30 cellular contexts compared by ENCODE assay signal in genomic region chrX:83305381-83305780, GRCh38.
DNase-seq lines count a peak whose midpoint lies in the region; ATAC-seq, FAIRE-seq and TF ChIP-seq lines count a peak whose summit lies in the region.
"Had no signal": no experiment of that assay in that cellular context is flagged by ENCODE, and none has a peak within 500 bp of the region (broad histone marks: within the 10 kb centered on the region; RNA-seq: fewer than 3 reads in every experiment).

No MANE protein-coding gene starts in this region.

- FAIRE-seq in HepG2 (lab: Jason Lieb, UNC): no peak
- FAIRE-seq: A204.1, A549 had no signal

- CTCF ChIA-PET in HepG2 (lab: Yijun Ruan, JAX; ENCODE audit: low intra/inter-chr PET ratio, low total read pairs): no interaction called here

- H3K79me2 ChIP-seq in HepG2 (ENCODE audit: insufficient read depth, low read length): no peaks in the 10 kb centered on the region

- TF ChIP-seq POLR2A in HepG2 (IDR thresholded peaks at IDR 0.05; ENCODE audit: insufficient read depth in 1 of 2, low read depth in 2 of 2, low read length in 2 of 2) (no peak), sigmoid colon (IDR thresholded peaks at IDR 0.05) (no peak)

- intact Hi-C loops in HepG2 (cut with micrococcal nuclease; ENCODE audit: unreplicated experiment) (no loop called here), sigmoid colon (cut with DNase I) (no loop called here)

- no peak for DNase-seq in HepG2 (ENCODE audit: low spot score)
- DNase-seq in left lobe of liver (ENCODE audit: low spot score): no peak
- DNase-seq in sigmoid colon: no peak
- DNase-seq: 8988T; ACHN; AML-193; BE2C; C1 segment of cervical spinal cord; Caco-2; Calu3; CD4-positive, alpha-beta memory T cell; CD4-positive, alpha-beta T cell; CD4-positive, CD25-positive, alpha-beta regulatory T cell; CD8-positive, alpha-beta memory T cell; CD8-positive, alpha-beta T cell; COR-L47; DMS 273 treated with DMSO at 0.1 percent for 48 hours; DMS153; DMS53; DMS79; DMS79 treated with DMSO at 0.1 percent for 48 hours; DND-41; EL had no signal

- H3K27ac ChIP-seq in liver (ENCODE audit: low read depth in 1 of 2, low read length in 2 of 2) (no peak overlapping the region), HepG2 (ENCODE audit: extremely low read length, insufficient read depth, low read length) (no peak overlapping the region), sigmoid colon (no peak overlapping the region)
- H3K27ac ChIP-seq: 22Rv1; A549; BLaER1; BLaER1 treated with 17β-estradiol and CSF1 and Interleukin-3, amounts not matched to agents 10 nM and 100 nM; C4-2B had no signal

- no peaks in the 10 kb centered on the region for H4K20me1 ChIP-seq in HepG2 (ENCODE audit: insufficient read depth, low read length)
- H4K20me1 ChIP-seq: BLaER1; BLaER1 treated with 17β-estradiol and CSF1 and Interleukin-3, amounts not matched to agents 10 nM and 100 nM had no signal

- BruUV-seq in HepG2 (replicated peaks; lab: Mats Ljungman, UMichigan): no TSS peak

- no peak for ATAC-seq in HepG2
- ATAC-seq in left lobe of liver: peak; percentile 53
- ATAC-seq: A549; CD8-positive, alpha-beta T cell had no signal

- H3K4me3 ChIP-seq in liver (ENCODE audit: low read depth in 1 of 3, low read length in 3 of 3): no peak overlapping the region
- H3K4me3 ChIP-seq in HepG2 (replicated peaks in 1 of 3; ENCODE audit: insufficient read depth in 1 of 3, low read depth in 2 of 3, low read length in 3 of 3): no peak overlapping the region
- no peak overlapping the region for H3K4me3 ChIP-seq in sigmoid colon
- H3K4me3 ChIP-seq: A549; BLaER1; BLaER1 treated with 17β-estradiol and CSF1 and Interleukin-3, amounts not matched to agents 10 nM and 100 nM had no signal

- H3K4me1 ChIP-seq in liver (ENCODE audit: control insufficient read depth in 4 of 4, insufficient read depth in 4 of 4, low read length in 3 of 4): no peaks in the 10 kb centered on the region
- no peaks in the 10 kb centered on the region for H3K4me1 ChIP-seq in HepG2 (ENCODE audit: insufficient read depth, low read length)
- H3K4me1 ChIP-seq in sigmoid colon: no peaks in the 10 kb centered on the region
- H3K4me1 ChIP-seq: A549; BE2C; BLaER1; BLaER1 treated with 17β-estradiol and CSF1 and Interleukin-3, amounts not matched to agents 10 nM and 100 nM; Caco-2 had no signal

- POLR2A ChIA-PET in HepG2 (lab: Yijun Ruan, JAX): no interaction called here

- H3K36me3 ChIP-seq in liver (ENCODE audit: control insufficient read depth in 4 of 4, insufficient read depth in 3 of 4, low read depth in 1 of 4, low read length in 3 of 4): no peaks in the 10 kb centered on the region
- H3K36me3 ChIP-seq in HepG2 (replicated peaks in 1 of 2; ENCODE audit: control insufficient read depth in 1 of 2, insufficient read depth in 2 of 2, low read length in 2 of 2): no peaks in the 10 kb centered on the region
- no peaks in the 10 kb centered on the region for H3K36me3 ChIP-seq in sigmoid colon
- H3K36me3 ChIP-seq: BE2C; BLaER1; BLaER1 treated with 17β-estradiol and CSF1 and Interleukin-3, amounts not matched to agents 10 nM and 100 nM had no signal

- peak; percentile 49 to 58 for TF ChIP-seq RAD21 in liver (IDR thresholded peaks at IDR 0.05)
- TF ChIP-seq RAD21 in HepG2 (CRISPR knock-in tag; IDR thresholded peaks at IDR 0.05): no peak

- H2AFZ ChIP-seq in HepG2 (ENCODE audit: low read length): no peak overlapping the region

- in situ Hi-C loops in HepG2 (cut with HindIII; ENCODE audit: extremely low pct_ligation_motif_present, low pct_unique_long_range_greater_than_20kb): no loop called here

- TF ChIP-seq CTCF in liver (IDR thresholded peaks at IDR 0.05; ENCODE audit: low read depth, low read length, missing input control) (no peak), HepG2 (CRISPR knock-in tag; IDR thresholded peaks at IDR 0.05) (no peak), sigmoid colon (IDR thresholded peaks at IDR 0.05) (no peak)

- peaks cover 0 to 2% (median 0%) of the 10 kb centered on the region in 4 donors for H3K9me3 ChIP-seq in liver (ENCODE audit: control insufficient read depth in 4 of 4, low read length in 3 of 4)
- H3K9me3 ChIP-seq in HepG2 (ENCODE audit: low read length): peaks cover 31% of the 10 kb centered on the region
- no peaks in the 10 kb centered on the region for H3K9me3 ChIP-seq in sigmoid colon
- H3K9me3 ChIP-seq: A549, BE2C, Caco-2 had no signal

- H3K4me2 ChIP-seq in HepG2 (ENCODE audit: low read depth, low read length): no peak overlapping the region
- H3K4me2 ChIP-seq: A549; BLaER1; BLaER1 treated with 17β-estradiol and CSF1 and Interleukin-3, amounts not matched to agents 10 nM and 100 nM had no signal

- no peak for TF ChIP-seq EP300 in HepG2 (IDR thresholded peaks at IDR 0.05; ENCODE audit: low read depth in 2 of 2, low read length in 2 of 2)
- no peak for TF ChIP-seq EP300 in HepG2 (CRISPR knock-in tag; IDR thresholded peaks at IDR 0.05; ENCODE audit: borderline replicate concordance)
- TF ChIP-seq EP300 in sigmoid colon (IDR thresholded peaks at IDR 0.05): no peak

- no peak overlapping the region for H3K9ac ChIP-seq in liver (ENCODE audit: low read depth in 1 of 2, low read length in 2 of 2)
- no peak overlapping the region for H3K9ac ChIP-seq in HepG2 (ENCODE audit: insufficient read depth, low read depth, low read length)
- H3K9ac ChIP-seq: BLaER1; BLaER1 treated with 17β-estradiol and CSF1 and Interleukin-3, amounts not matched to agents 10 nM and 100 nM had no signal

- no peaks in the 10 kb centered on the region for H3K27me3 ChIP-seq in liver (ENCODE audit: control insufficient read depth in 4 of 4, insufficient read depth in 4 of 4, low read length in 3 of 4)
- H3K27me3 ChIP-seq in HepG2 (ENCODE audit: control insufficient read depth in 1 of 2, insufficient read depth in 2 of 2, low read length in 2 of 2): no peaks in the 10 kb centered on the region
- H3K27me3 ChIP-seq in sigmoid colon: no peaks in the 10 kb centered on the region
- H3K27me3 ChIP-seq: BE2C had no signal

TF ChIP-seq in liver, 16 proteins besides CTCF, POLR2A, EP300 and RAD21:
- no peak for TF ChIP-seq NR2F2 (IDR thresholded peaks at IDR 0.05)
- no peak for TF ChIP-seq MAX (IDR thresholded peaks at IDR 0.05)
- no peak for TF ChIP-seq YY1 (IDR thresholded peaks at IDR 0.05)
- TF ChIP-seq RXRA (IDR thresholded peaks at IDR 0.05): no peak
- TF ChIP-seq SP1 (IDR thresholded peaks at IDR 0.05): no peak
- TF ChIP-seq HNF4G (IDR thresholded peaks at IDR 0.05): no peak
- no peak for TF ChIP-seq ZBTB33 (IDR thresholded peaks at IDR 0.05)
- TF ChIP-seq EGR1 (IDR thresholded peaks at IDR 0.05; ENCODE audit: low read depth in 2 of 2): no peak
- TF ChIP-seq HNF4A (conservative IDR thresholded peaks at IDR 0.05): no peak
- no peak for TF ChIP-seq GABPA (IDR thresholded peaks at IDR 0.05 in 1 of 2, conservative IDR thresholded peaks at IDR 0.05 in 1 of 2)
- TF ChIP-seq FOXA2 (IDR thresholded peaks at IDR 0.05): no peak
- TF ChIP-seq JUND (IDR thresholded peaks at IDR 0.05): no peak
- TF ChIP-seq TAF1 (conservative IDR thresholded peaks at IDR 0.05): no peak

TF ChIP-seq in HepG2, 621 proteins besides CTCF, POLR2A, EP300 and RAD21:
- TF ChIP-seq MATR3 (CRISPR knock-in tag; IDR thresholded peaks at IDR 0.05) (no peak), ZNF275 (CRISPR knock-in tag; IDR thresholded peaks at IDR 0.05; ENCODE audit: borderline replicate concordance) (no peak), CAMTA2 (CRISPR knock-in tag; IDR thresholded peaks at IDR 0.05; ENCODE audit: borderline replicate concordance) (no peak), FOXM1 (CRISPR knock-in tag; IDR thresholded peaks at IDR 0.05) (no peak), JARID2 (CRISPR knock-in tag; IDR thresholded peaks at IDR 0.05; ENCODE audit: insufficient replicate concordance) (no peak), KLF16 (CRISPR knock-in tag; IDR thresholded peaks at IDR 0.05) (no peak), ARID2 (CRISPR knock-in tag; IDR thresholded peaks at IDR 0.05; ENCODE audit: borderline replicate concordance) (no peak), ZSCAN21 (CRISPR knock-in tag; IDR thresholded peaks at IDR 0.05; ENCODE audit: borderline replicate concordance) (no peak), SP2 (CRISPR knock-in tag; IDR thresholded peaks at IDR 0.05) (no peak), CCDC6 (CRISPR knock-in tag; IDR thresholded peaks at IDR 0.05) (no peak), ZNF569 (CRISPR knock-in tag; IDR thresholded peaks at IDR 0.05; ENCODE audit: borderline replicate concordance) (no peak), ZFP1 (CRISPR knock-in tag; IDR thresholded peaks at IDR 0.05) (no peak), MBNL3 (CRISPR knock-in tag; conservative IDR thresholded peaks at IDR 0.05) (no peak)
